Comparison of ENCODE assay signal across 1 cellular context in the genomic region with DNA sequence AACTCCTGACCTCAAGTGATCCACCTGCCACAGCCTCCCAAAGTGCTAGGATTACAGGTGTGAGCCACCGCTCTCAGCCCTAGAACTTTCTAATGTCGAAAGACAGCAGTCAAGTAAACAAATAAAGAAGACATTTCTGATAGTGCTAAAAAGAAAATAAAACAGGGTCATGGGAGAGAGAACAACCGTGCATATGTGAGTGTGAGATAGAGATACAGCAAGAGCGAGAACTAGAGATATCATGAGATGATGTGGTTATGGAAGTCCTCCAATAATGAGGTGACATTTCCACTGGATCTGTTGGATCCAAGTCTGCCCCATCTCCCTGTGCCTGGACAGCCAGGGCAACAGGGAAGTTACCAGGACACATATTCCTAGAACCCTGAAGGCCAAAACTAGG.
TF ChIP-seq lines count a peak whose summit lies in the region.

No MANE protein-coding gene starts in this region.

TF ChIP-seq in H1, 55 proteins besides CTCF, POLR2A, EP300 and RAD21:
- TF ChIP-seq CHD2 (IDR thresholded peaks at IDR 0.05; ENCODE audit: low read length) = no peak
- TF ChIP-seq TAF1 (IDR thresholded peaks at IDR 0.05; ENCODE audit: low read depth, low read length) = no peak
- TF ChIP-seq JUND (IDR thresholded peaks at IDR 0.05; ENCODE audit: low read length) = no peak
- no peak for TF ChIP-seq SIX5 (IDR thresholded peaks at IDR 0.05; ENCODE audit: low read depth, low read length)
